Comparison of ENCODE assay signal across 14 cellular contexts in the genomic region with DNA sequence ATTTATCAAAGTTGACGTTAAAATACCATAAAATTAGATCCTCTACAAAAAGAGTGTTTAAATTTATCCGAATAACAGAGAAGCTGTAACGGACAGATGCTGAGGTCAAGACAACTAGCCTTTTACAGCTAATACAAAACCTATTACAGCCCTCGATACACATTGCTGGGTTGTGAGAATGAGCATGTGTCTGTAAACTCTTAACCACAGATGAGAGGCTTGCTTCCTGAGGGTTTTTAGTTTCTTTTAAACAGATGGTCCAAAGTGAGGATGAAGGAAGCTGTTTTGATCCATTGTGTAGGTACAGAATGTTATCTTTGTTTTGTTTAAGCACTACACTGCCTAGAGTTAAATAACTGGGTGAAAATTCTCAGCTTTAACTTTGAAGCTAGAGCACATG.
DNase-seq lines count a peak whose midpoint lies in the region; ATAC-seq and TF ChIP-seq lines count a peak whose summit lies in the region.
"Had no signal": no experiment of that assay in that cellular context is flagged by ENCODE, and none has a peak within 500 bp of the region (broad histone marks: within the 10 kb centered on the region; RNA-seq: fewer than 3 reads in every experiment).

No MANE protein-coding gene starts in this region.

- peak; percentile 77 for DNase-seq in LHCN-M2 (ENCODE audit: low read depth)
- peak; percentile 8 for DNase-seq in astrocyte of the cerebellum (ENCODE audit: low read depth)
- peak; percentile 33 for DNase-seq in renal cortical epithelial cell (ENCODE audit: low read depth)
- DNase-seq in progenitor cell of endocrine pancreas (ENCODE audit: low spot score, unreplicated experiment) = no peak
- no peak for DNase-seq in substantia nigra (lab: John Stamatoyannopoulos, UW)
- DNase-seq: activated naive CD4-positive, alpha-beta T cell treated with anti-CD3 and anti-CD28 coated beads for 36 hours; GOT3; hippocampal formation; left ventricle myocardium superior had no signal

- ATAC-seq in GM21381 (IDR thresholded peaks at IDR 0.05; ENCODE audit: unreplicated experiment) (peak; percentile 55), GM19395 (IDR thresholded peaks at IDR 0.05; ENCODE audit: unreplicated experiment) (no peak)
- ATAC-seq: left ventricle myocardium superior had no signal

- H3K9me3 Mint-ChIP-seq in progenitor cell of endocrine pancreas (ENCODE audit: low read depth) = no peaks in the 10 kb centered on the region
- H3K9me3 Mint-ChIP-seq: activated naive CD4-positive, alpha-beta T cell treated with anti-CD3 and anti-CD28 coated beads for 36 hours; neural crest cell had no signal

- no peak overlapping the region for H3K27ac ChIP-seq in substantia nigra (ENCODE audit: low read depth, low read length, poor library complexity, severe bottlenecking)
- H3K27ac ChIP-seq: SK-N-MC, skin epidermis had no signal

- H3K27me3 Mint-ChIP-seq in progenitor cell of endocrine pancreas = no peaks in the 10 kb centered on the region

- no peak overlapping the region for H3K27ac Mint-ChIP-seq in progenitor cell of endocrine pancreas
- H3K27ac Mint-ChIP-seq: activated naive CD4-positive, alpha-beta T cell treated with anti-CD3 and anti-CD28 coated beads for 36 hours had no signal

- peaks cover 11% of the 10 kb centered on the region for H3K36me3 Mint-ChIP-seq in progenitor cell of endocrine pancreas (ENCODE audit: insufficient read depth)

- H3K4me3 ChIP-seq in astrocyte of the cerebellum (ENCODE audit: low read depth, low read length) = no peak overlapping the region
- H3K4me3 ChIP-seq: SK-N-MC, skin epidermis had no signal

- H3K4me1 Mint-ChIP-seq in progenitor cell of endocrine pancreas (ENCODE audit: low read depth) = peaks cover 43% of the 10 kb centered on the region

- no peak overlapping the region for H3K4me3 Mint-ChIP-seq in progenitor cell of endocrine pancreas (ENCODE audit: low read depth)
- H3K4me3 Mint-ChIP-seq: activated naive CD4-positive, alpha-beta T cell treated with anti-CD3 and anti-CD28 coated beads for 36 hours; neural crest cell had no signal

- in situ Hi-C loops in astrocyte of the cerebellum (cut with HindIII; ENCODE audit: low sequenced_read_pairs) = no loop called here

- TF ChIP-seq CTCF in astrocyte of the cerebellum (IDR thresholded peaks at IDR 0.05; ENCODE audit: low read depth, low read length, missing control alignments) (no peak), progenitor cell of endocrine pancreas (IDR thresholded peaks at IDR 0.05; ENCODE audit: unreplicated experiment) (no peak)

Comparison
In these comparisons a context has a peak if more than half of its experiments do, and no peak if none do; other contexts are left out.
1. DNase-seq: peak in LHCN-M2 (single experiment), astrocyte of the cerebellum (single experiment) and renal cortical epithelial cell (single experiment); none in progenitor cell of endocrine pancreas (single experiment) and substantia nigra (0 of 49).